Comparison of ENCODE assay signal across 11 cellular contexts in the genomic region with DNA sequence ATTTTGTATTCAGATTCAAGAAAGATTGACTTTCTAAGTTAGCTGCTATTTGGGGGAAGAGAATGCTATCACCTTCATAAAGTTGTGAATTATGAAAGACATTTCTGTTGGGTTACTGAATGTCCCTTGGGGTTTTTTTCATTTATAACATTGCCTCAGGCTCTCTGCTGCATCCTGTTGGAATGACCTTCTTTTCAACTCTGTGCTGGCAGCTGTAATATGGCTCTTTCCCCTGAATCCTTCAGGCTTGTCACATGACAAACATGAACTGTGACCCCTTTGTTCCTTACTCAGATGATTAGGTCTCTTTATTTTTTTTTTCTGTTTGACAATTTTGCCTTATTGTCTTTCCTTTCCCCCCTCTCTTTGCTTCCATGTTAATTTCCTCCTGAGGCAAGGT.
DNase-seq lines count a peak whose midpoint lies in the region; ATAC-seq and TF ChIP-seq lines count a peak whose summit lies in the region.
"Had no signal": no experiment of that assay in that cellular context is flagged by ENCODE, and none has a peak within 500 bp of the region (broad histone marks: within the 10 kb centered on the region; RNA-seq: fewer than 3 reads in every experiment).

No MANE protein-coding gene starts in this region.

- peak overlapping the region; percentile 41 for H3K4me3 Mint-ChIP-seq in type B pancreatic cell
- H3K4me3 Mint-ChIP-seq: activated CD4-positive, alpha-beta T cell treated with anti-CD3 and anti-CD28 coated beads, Interleukin-2, amount 10 ng/mL, durations not matched to agents 7 days and 5 days; CD4-positive, CD25-positive, alpha-beta regulatory T cell had no signal

- H3K27ac Mint-ChIP-seq in type B pancreatic cell, result peak overlapping the region; percentile 21
- H3K27ac Mint-ChIP-seq: activated CD4-positive, alpha-beta T cell treated with anti-CD3 and anti-CD28 coated beads, Interleukin-2, amount 10 ng/mL, durations not matched to agents 7 days and 5 days; CD4-positive, CD25-positive, alpha-beta regulatory T cell had no signal

- H3K4me3 ChIP-seq in right atrium auricular region (no peak overlapping the region), cardiac fibroblast (replicated peaks in 1 of 2; ENCODE audit: low read depth in 2 of 2, low read length in 2 of 2) (no peak overlapping the region), liver (ENCODE audit: low read depth in 1 of 3, low read length in 3 of 3) (no peak overlapping the region)

- peaks cover 15% of the 10 kb centered on the region for H3K36me3 Mint-ChIP-seq in type B pancreatic cell

- no peaks in the 10 kb centered on the region for H3K27me3 ChIP-seq in right atrium auricular region
- H3K27me3 ChIP-seq in liver (ENCODE audit: control insufficient read depth in 4 of 4, insufficient read depth in 4 of 4, low read length in 3 of 4), result no peaks in the 10 kb centered on the region

- H3K27me3 Mint-ChIP-seq in type B pancreatic cell, result no peaks in the 10 kb centered on the region
- H3K27me3 Mint-ChIP-seq: activated CD4-positive, alpha-beta T cell treated with anti-CD3 and anti-CD28 coated beads, Interleukin-2, amount 10 ng/mL, durations not matched to agents 7 days and 5 days; CD4-positive, CD25-positive, alpha-beta regulatory T cell had no signal

- no peak for DNase-seq in Right ventricle myocardium inferior (ENCODE audit: missing footprints)
- no peak for DNase-seq in right atrium auricular region (ENCODE audit: low spot score)
- peak; percentile 92 to 93 for DNase-seq in cardiac fibroblast (ENCODE audit: low read depth in 2 of 2)
- DNase-seq in type B pancreatic cell (ENCODE audit: extremely low spot score, unreplicated experiment), result no peak
- DNase-seq in AML-193 (lab: John Stamatoyannopoulos, UW), result no peak
- no peak for DNase-seq in RPMI8226
- DNase-seq: activated CD4-positive, alpha-beta T cell treated with anti-CD3 and anti-CD28 coated beads, Interleukin-2, amount 10 ng/mL, durations not matched to agents 7 days and 5 days; CD4-positive, CD25-positive, alpha-beta regulatory T cell; NCI-H2107 had no signal

- H3K36me3 ChIP-seq in right atrium auricular region, result no peaks in the 10 kb centered on the region
- H3K36me3 ChIP-seq in liver (ENCODE audit: control insufficient read depth in 4 of 4, insufficient read depth in 3 of 4, low read depth in 1 of 4, low read length in 3 of 4), result no peaks in the 10 kb centered on the region

- no peaks in the 10 kb centered on the region for H3K9me3 Mint-ChIP-seq in type B pancreatic cell
- H3K9me3 Mint-ChIP-seq: activated CD4-positive, alpha-beta T cell treated with anti-CD3 and anti-CD28 coated beads, Interleukin-2, amount 10 ng/mL, durations not matched to agents 7 days and 5 days had no signal

- H3K4me1 Mint-ChIP-seq in type B pancreatic cell (ENCODE audit: unreplicated experiment), result peaks cover 43% of the 10 kb centered on the region
- H3K4me1 Mint-ChIP-seq: activated CD4-positive, alpha-beta T cell treated with anti-CD3 and anti-CD28 coated beads, Interleukin-2, amount 10 ng/mL, durations not matched to agents 7 days and 5 days had no signal

- TF ChIP-seq CTCF in right atrium auricular region (IDR thresholded peaks at IDR 0.05) (no peak), cardiac fibroblast (IDR thresholded peaks at IDR 0.05; ENCODE audit: low read depth, low read length) (peak; percentile 5), liver (IDR thresholded peaks at IDR 0.05; ENCODE audit: low read depth, low read length, missing input control) (no peak), type B pancreatic cell (conservative IDR thresholded peaks at IDR 0.05) (no peak)

- H3K27ac ChIP-seq in right atrium auricular region, result no peak overlapping the region
- H3K27ac ChIP-seq in liver (ENCODE audit: low read depth in 1 of 2, low read length in 2 of 2), result no peak overlapping the region

- ATAC-seq in Right ventricle myocardium inferior (peak; percentile 63), GM19351 (IDR thresholded peaks at IDR 0.05; ENCODE audit: unreplicated experiment) (no peak)

- intact Hi-C loops in Right ventricle myocardium inferior (cut with DNase I), result no loop called here

- H3K9me3 ChIP-seq in right atrium auricular region (no peaks in the 10 kb centered on the region), liver (ENCODE audit: control insufficient read depth in 4 of 4, low read length in 3 of 4) (no peaks in the 10 kb centered on the region)

- TF ChIP-seq RAD21 in liver (IDR thresholded peaks at IDR 0.05), result peak; percentile 29 to 36

- H3K9ac ChIP-seq in liver (ENCODE audit: low read depth in 1 of 2, low read length in 2 of 2), result no peak overlapping the region

- H3K4me1 ChIP-seq in right atrium auricular region (peaks cover 0 to 12% of the 10 kb centered on the region in 2 donors), liver (ENCODE audit: control insufficient read depth in 4 of 4, insufficient read depth in 4 of 4, low read length in 3 of 4) (peaks cover 0 to 9% (median 4%) of the 10 kb centered on the region in 4 donors)

TF ChIP-seq in liver, 16 proteins besides CTCF, POLR2A, EP300 and RAD21:
- no peak for TF ChIP-seq FOXA2 (IDR thresholded peaks at IDR 0.05)
- TF ChIP-seq JUND (IDR thresholded peaks at IDR 0.05), result peak in 1 of 2 donors; percentile 19
- TF ChIP-seq HNF4A (conservative IDR thresholded peaks at IDR 0.05), result peak; percentile 50 to 68
- TF ChIP-seq RXRA (IDR thresholded peaks at IDR 0.05), result peak; percentile 87 to 89
- peak; percentile 95 for TF ChIP-seq NR2F2 (IDR thresholded peaks at IDR 0.05)
- peak; percentile 34 for TF ChIP-seq YY1 (IDR thresholded peaks at IDR 0.05)
- TF ChIP-seq ATF3 (IDR thresholded peaks at IDR 0.05), result no peak
- TF ChIP-seq GABPA (IDR thresholded peaks at IDR 0.05 in 1 of 2, conservative IDR thresholded peaks at IDR 0.05 in 1 of 2), result no peak
- TF ChIP-seq TAF1 (conservative IDR thresholded peaks at IDR 0.05), result no peak
- no peak for TF ChIP-seq ZBTB33 (IDR thresholded peaks at IDR 0.05)
- peak; percentile 7 for TF ChIP-seq HNF4G (IDR thresholded peaks at IDR 0.05)
- peak; percentile 80 for TF ChIP-seq SP1 (IDR thresholded peaks at IDR 0.05)
TF ChIP-seq in liver: peak in this region for 7.

Comparison
In these comparisons a context has a peak if more than half of its experiments do, and no peak if none do; other contexts are left out.
1. DNase-seq: peak in cardiac fibroblast (2 of 2); none in Right ventricle myocardium inferior (single experiment), right atrium auricular region (single experiment), type B pancreatic cell (single experiment), AML-193 (0 of 2) and RPMI8226 (single experiment).